In genomic region chr2:46193356-46193755, GRCh38 we compare ENCODE assay signal across 26 cellular contexts.
DNase-seq lines count a peak whose midpoint lies in the region; ATAC-seq and TF ChIP-seq lines count a peak whose summit lies in the region.
"Had no signal": no experiment of that assay in that cellular context is flagged by ENCODE, and none has a peak within 500 bp of the region (broad histone marks: within the 10 kb centered on the region; RNA-seq: fewer than 3 reads in every experiment).

No MANE protein-coding gene starts in this region.

- H3K4me1 ChIP-seq in SK-N-SH (ENCODE audit: control insufficient read depth in 1 of 2, insufficient read depth in 2 of 2, low read depth in 1 of 2, low read length in 1 of 2) (peaks cover 0 to 7% of the 10 kb centered on the region in 2 experiments; a peak in 1 of 4 replicates), trophoblast cell (ENCODE audit: control insufficient read depth in 1 of 2, insufficient read depth in 2 of 2, low read length in 2 of 2) (peaks cover 42 to 43% of the 10 kb centered on the region in 2 experiments)
- H3K4me1 ChIP-seq: SJCRH30 had no signal

- H3K4ac ChIP-seq in trophoblast cell (ENCODE audit: low read depth, low read length), result peak overlapping the region; percentile 66

- H3K4me3 ChIP-seq in SK-N-SH (ENCODE audit: low read depth in 2 of 2, low read length in 1 of 2), result no peak overlapping the region
- no peak overlapping the region for H3K4me3 ChIP-seq in H7 (ENCODE audit: insufficient read depth, low read depth, low read length)
- H3K4me3 ChIP-seq in trophoblast cell (ENCODE audit: low read depth, low read length), result no peak overlapping the region
- H3K4me3 ChIP-seq: BLaER1, MG63, SJCRH30 had no signal

- no peak for TF ChIP-seq EP300 in SK-N-SH (IDR thresholded peaks at IDR 0.05; ENCODE audit: borderline replicate concordance in 1 of 2, low read depth in 1 of 2, low read length in 1 of 2)

- no peak overlapping the region for H3K23ac ChIP-seq in trophoblast cell (ENCODE audit: low read length)

- H4K8ac ChIP-seq in trophoblast cell (ENCODE audit: low read depth, low read length), result peak overlapping the region; percentile 70

- peak overlapping the region; percentile 68 for H3K18ac ChIP-seq in trophoblast cell (ENCODE audit: low read length)

- no peaks in the 10 kb centered on the region for H3K79me2 ChIP-seq in SK-N-SH (ENCODE audit: insufficient read depth)
- peaks cover 13% of the 10 kb centered on the region for H3K79me2 ChIP-seq in trophoblast cell (ENCODE audit: control insufficient read depth, insufficient read depth, low read length, poor library complexity)

- TF ChIP-seq RAD21 in SK-N-SH (IDR thresholded peaks at IDR 0.05; ENCODE audit: low read length), result no peak

- H2AFZ ChIP-seq in SK-N-SH (ENCODE audit: low read depth) (no peak overlapping the region), trophoblast cell (ENCODE audit: insufficient read depth, low read length, poor library complexity) (peak overlapping the region; percentile 33)

- POLR2A ChIA-PET in SK-N-SH (lab: Yijun Ruan, JAX), result no interaction called here
- POLR2A ChIA-PET in activated CD4-positive, alpha-beta memory T cell treated with anti-CD3 and anti-CD28 coated beads, Interleukin-2, amount 10 ng/mL, durations not matched to agents 7 days and 5 days (lab: Charles Lee), result no interaction called here

- peaks cover 14% of the 10 kb centered on the region for H3K4me1 Mint-ChIP-seq in activated CD4-positive, alpha-beta memory T cell treated with anti-CD3 and anti-CD28 coated beads, Interleukin-2, amount 10 ng/mL, durations not matched to agents 7 days and 5 days

- H4K20me1 ChIP-seq in SK-N-SH (ENCODE audit: insufficient read depth), result no peaks in the 10 kb centered on the region
- H4K20me1 ChIP-seq: BLaER1 had no signal

- no peaks in the 10 kb centered on the region for H3K9me2 ChIP-seq in SK-N-SH

- H3K27me3 ChIP-seq in SK-N-SH (ENCODE audit: insufficient read depth) (no peaks in the 10 kb centered on the region), H7 (ENCODE audit: control insufficient read depth, insufficient read depth, low read length) (no peaks in the 10 kb centered on the region), trophoblast cell (ENCODE audit: insufficient read depth, low read length) (no peaks in the 10 kb centered on the region)
- H3K27me3 ChIP-seq: BLaER1, MG63, SJCRH30 had no signal

- H3K14ac ChIP-seq in trophoblast cell (ENCODE audit: low read length), result peak overlapping the region; percentile 84

- peak overlapping the region; percentile 49 for H2AK5ac ChIP-seq in trophoblast cell (ENCODE audit: low read length)

- peak overlapping the region; percentile 94 for H4K91ac ChIP-seq in trophoblast cell (ENCODE audit: low read depth, low read length)

- peak overlapping the region; percentile 94 for H2BK12ac ChIP-seq in trophoblast cell (ENCODE audit: low read length)

- H3K4me2 ChIP-seq in SK-N-SH, result no peak overlapping the region
- peak overlapping the region; percentile 19 for H3K4me2 ChIP-seq in trophoblast cell (ENCODE audit: low read length)
- H3K4me2 ChIP-seq: BLaER1 had no signal

- H3K9ac ChIP-seq in SK-N-SH (no peak overlapping the region), trophoblast cell (ENCODE audit: low read length) (no peak overlapping the region)
- H3K9ac ChIP-seq: BLaER1 had no signal

- H3K9me3 ChIP-seq in SK-N-SH, result no peaks in the 10 kb centered on the region
- no peaks in the 10 kb centered on the region for H3K9me3 ChIP-seq in trophoblast cell (ENCODE audit: insufficient read depth, low read depth, low read length)
- H3K9me3 ChIP-seq: BLaER1, MG63, SJCRH30 had no signal

- peak overlapping the region; percentile 90 for H2BK5ac ChIP-seq in trophoblast cell (ENCODE audit: low read depth, low read length, poor library complexity)

- TF ChIP-seq CTCF in SK-N-SH (IDR thresholded peaks at IDR 0.05), result no peak

- H3K27ac Mint-ChIP-seq in activated CD4-positive, alpha-beta memory T cell treated with anti-CD3 and anti-CD28 coated beads, Interleukin-2, amount 10 ng/mL, durations not matched to agents 7 days and 5 days, result no peak overlapping the region
- H3K27ac Mint-ChIP-seq: CD4-positive, alpha-beta T cell; IgD-negative memory B cell had no signal

- WGBS in SK-N-SH (ENCODE audit: low lambda C conversion rate), result 74% methylated on average over 4 of the region's 4 CpGs
- WGBS in trophoblast cell (ENCODE audit: extremely low coverage, insufficient coverage, insufficient read length), result no CpG with 5 or more reads among the region's 4 CpGs

- H2BK120ac ChIP-seq in trophoblast cell (ENCODE audit: insufficient read depth, low read length, poor library complexity), result peak overlapping the region; percentile 83

- DNase-seq in SK-N-SH (peak; percentile 25), H7 (peak; percentile 13), islet precursor cell (peak; percentile 93), trophoblast cell (peak in 1 of 2 donors; percentile 34), LoVo (ENCODE audit: low spot score) (no peak), NCI-H524 (lab: John Stamatoyannopoulos, UW) (no peak)
- DNase-seq in activated CD4-positive, alpha-beta memory T cell treated with anti-CD3 and anti-CD28 coated beads, Interleukin-2, amount 10 ng/mL, durations not matched to agents 7 days and 5 days, result no peak
- DNase-seq: ACHN; CD4-positive, alpha-beta T cell; COR-L47; DMS 273 treated with DMSO at 0.1 percent for 48 hours; DMS79 treated with DMSO at 0.1 percent for 48 hours; Karpas-422; MG63; NCI-H1417 treated with DMSO at 0.1 percent for 48 hours; NCI-H187; NCI-H2107; NCI-H2227 treated with DMSO at 0.1 percent for 48 hours; NCI-H510A treated with DMSO at 0.1 percent for 48 hours; NCI-H774; OCI-M1; SJCRH30 had no signal

- H3K27ac ChIP-seq in SK-N-SH (ENCODE audit: low read depth in 2 of 2, low read length in 1 of 2), result no peak overlapping the region
- peak overlapping the region; percentile 97 for H3K27ac ChIP-seq in trophoblast cell (ENCODE audit: low read depth, low read length)
- H3K27ac ChIP-seq: 22Rv1, BLaER1, SJCRH30 had no signal

- no peak for ATAC-seq in SK-N-SH treated with all-trans-retinoic acid at 6 μM for 48 hours

- H4K12ac ChIP-seq in trophoblast cell (ENCODE audit: low read depth, low read length), result peak overlapping the region; percentile 54

- H3F3A ChIP-seq in SK-N-SH (replicated peaks; ENCODE audit: insufficient read depth), result peaks cover 5% of the 10 kb centered on the region

- H3K36me3 ChIP-seq in SK-N-SH (replicated peaks in 1 of 2; ENCODE audit: control insufficient read depth in 1 of 2, insufficient read depth in 2 of 2, low read length in 1 of 2) (no peaks in the 10 kb centered on the region), H7 (replicated peaks; ENCODE audit: control insufficient read depth, insufficient read depth, low read length) (no peaks in the 10 kb centered on the region), trophoblast cell (ENCODE audit: control insufficient read depth in 1 of 2, insufficient read depth in 2 of 2, low read length in 2 of 2) (no peaks in the 10 kb centered on the region)
- H3K36me3 ChIP-seq: MG63, SJCRH30 had no signal

- CTCF ChIA-PET in SK-N-SH (lab: Yijun Ruan, JAX), result interaction anchor here (0.8 to 1.7 kb wide), 2 partner anchors 36 to 101 kb away, joined by 3 to 4 read pairs; no protein-coding TSS in a partner anchor
- CTCF ChIA-PET in activated CD4-positive, alpha-beta memory T cell treated with anti-CD3 and anti-CD28 coated beads, Interleukin-2, amount 10 ng/mL, durations not matched to agents 7 days and 5 days (lab: Charles Lee), result no interaction called here

- H3K79me1 ChIP-seq in trophoblast cell (ENCODE audit: low read length), result peaks cover 53% of the 10 kb centered on the region

- no peaks in the 10 kb centered on the region for H3K27me3 Mint-ChIP-seq in activated CD4-positive, alpha-beta memory T cell treated with anti-CD3 and anti-CD28 coated beads, Interleukin-2, amount 10 ng/mL, durations not matched to agents 7 days and 5 days
- H3K27me3 Mint-ChIP-seq: CD4-positive, alpha-beta T cell; IgD-negative memory B cell had no signal

- H3K9me3 Mint-ChIP-seq in activated CD4-positive, alpha-beta memory T cell treated with anti-CD3 and anti-CD28 coated beads, Interleukin-2, amount 10 ng/mL, durations not matched to agents 7 days and 5 days, result no peaks in the 10 kb centered on the region
- H3K9me3 Mint-ChIP-seq: CD4-positive, alpha-beta T cell; IgD-negative memory B cell had no signal

- H3K4me3 Mint-ChIP-seq in activated CD4-positive, alpha-beta memory T cell treated with anti-CD3 and anti-CD28 coated beads, Interleukin-2, amount 10 ng/mL, durations not matched to agents 7 days and 5 days, result no peak overlapping the region
- H3K4me3 Mint-ChIP-seq: CD4-positive, alpha-beta T cell; IgD-negative memory B cell had no signal

- no peaks in the 10 kb centered on the region for H3K36me3 Mint-ChIP-seq in activated CD4-positive, alpha-beta memory T cell treated with anti-CD3 and anti-CD28 coated beads, Interleukin-2, amount 10 ng/mL, durations not matched to agents 7 days and 5 days (ENCODE audit: low read depth)
- H3K36me3 Mint-ChIP-seq: IgD-negative memory B cell had no signal

TF ChIP-seq in SK-N-SH, 30 proteins besides CTCF, POLR2A, EP300 and RAD21 (continues in another document):
- TF ChIP-seq YY1 (IDR thresholded peaks at IDR 0.05; ENCODE audit: low read depth) (no peak), PBX3 (IDR thresholded peaks at IDR 0.05) (no peak), FOXJ3 (CRISPR knock-in tag; IDR thresholded peaks at IDR 0.05) (no peak), ELF1 (IDR thresholded peaks at IDR 0.05) (no peak)

TF ChIP-seq in SK-N-SH treated with all-trans-retinoic acid at 6 μM for 48 hours, 23 proteins besides CTCF, POLR2A, EP300 and RAD21 (continues in another document):
- TF ChIP-seq SNAI2 (CRISPR knock-in tag; IDR thresholded peaks at IDR 0.05) (no peak), TSHZ2 (CRISPR knock-in tag; IDR thresholded peaks at IDR 0.05) (no peak)

Comparison
In these comparisons a context has a peak if more than half of its experiments do, and no peak if none do; other contexts are left out.
1. DNase-seq: peak in SK-N-SH (single experiment), H7 (single experiment) and islet precursor cell (single experiment); none in LoVo (single experiment), NCI-H524 (0 of 2) and activated CD4-positive, alpha-beta memory T cell treated with anti-CD3 and anti-CD28 coated beads, Interleukin-2, amount 10 ng/mL, durations not matched to agents 7 days and 5 days (single experiment).